ENCODE assay signal across 1 cellular context in the genomic region with DNA sequence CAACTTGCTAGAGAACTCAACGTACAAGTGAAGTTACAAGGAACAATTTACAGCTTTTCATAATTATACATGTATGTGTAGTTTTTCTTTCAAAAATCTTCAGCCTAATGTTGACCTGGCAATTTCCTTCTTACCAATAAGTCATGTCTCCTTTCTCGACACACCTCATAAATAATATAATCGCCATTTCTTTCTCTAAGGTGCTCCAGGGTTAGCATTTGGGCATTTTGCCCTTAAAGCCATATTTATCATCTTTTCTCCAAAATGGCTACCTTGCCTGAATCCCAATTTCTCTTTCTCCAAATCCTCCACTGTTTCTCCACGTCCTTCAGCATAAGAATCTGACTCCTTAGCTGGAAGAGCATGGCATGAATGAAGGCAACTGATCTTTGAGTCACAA.
TF ChIP-seq lines count a peak whose summit lies in the region.

No MANE protein-coding gene starts in this region.

TF ChIP-seq in SK-N-SH treated with all-trans-retinoic acid at 6 μM for 48 hours, 23 proteins besides CTCF, POLR2A, EP300 and RAD21 (continued from another document):
- TF ChIP-seq ZNF70 (CRISPR knock-in tag; IDR thresholded peaks at IDR 0.05) (no peak), ZC3H10 (CRISPR knock-in tag; IDR thresholded peaks at IDR 0.05) (no peak), TCF4 (CRISPR knock-in tag; IDR thresholded peaks at IDR 0.05; ENCODE audit: borderline replicate concordance) (no peak), OSR1 (CRISPR knock-in tag; IDR thresholded peaks at IDR 0.05) (no peak), GLIS3 (CRISPR knock-in tag; IDR thresholded peaks at IDR 0.05) (no peak), CSDC2 (CRISPR knock-in tag; IDR thresholded peaks at IDR 0.05) (no peak), ISL1 (CRISPR knock-in tag; IDR thresholded peaks at IDR 0.05) (no peak)
- TF ChIP-seq, protein P1, sequence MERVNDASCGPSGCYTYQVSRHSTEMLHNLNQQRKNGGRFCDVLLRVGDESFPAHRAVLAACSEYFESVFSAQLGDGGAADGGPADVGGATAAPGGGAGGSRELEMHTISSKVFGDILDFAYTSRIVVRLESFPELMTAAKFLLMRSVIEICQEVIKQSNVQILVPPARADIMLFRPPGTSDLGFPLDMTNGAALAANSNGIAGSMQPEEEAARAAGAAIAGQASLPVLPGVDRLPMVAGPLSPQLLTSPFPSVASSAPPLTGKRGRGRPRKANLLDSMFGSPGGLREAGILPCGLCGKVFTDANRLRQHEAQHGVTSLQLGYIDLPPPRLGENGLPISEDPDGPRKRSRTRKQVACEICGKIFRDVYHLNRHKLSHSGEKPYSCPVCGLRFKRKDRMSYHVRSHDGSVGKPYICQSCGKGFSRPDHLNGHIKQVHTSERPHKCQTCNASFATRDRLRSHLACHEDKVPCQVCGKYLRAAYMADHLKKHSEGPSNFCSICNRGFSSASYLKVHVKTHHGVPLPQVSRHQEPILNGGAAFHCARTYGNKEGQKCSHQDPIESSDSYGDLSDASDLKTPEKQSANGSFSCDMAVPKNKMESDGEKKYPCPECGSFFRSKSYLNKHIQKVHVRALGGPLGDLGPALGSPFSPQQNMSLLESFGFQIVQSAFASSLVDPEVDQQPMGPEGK (CRISPR knock-in tag; IDR thresholded peaks at IDR 0.05; ENCODE audit: borderline replicate concordance): no peak
- TF ChIP-seq, protein P2, sequence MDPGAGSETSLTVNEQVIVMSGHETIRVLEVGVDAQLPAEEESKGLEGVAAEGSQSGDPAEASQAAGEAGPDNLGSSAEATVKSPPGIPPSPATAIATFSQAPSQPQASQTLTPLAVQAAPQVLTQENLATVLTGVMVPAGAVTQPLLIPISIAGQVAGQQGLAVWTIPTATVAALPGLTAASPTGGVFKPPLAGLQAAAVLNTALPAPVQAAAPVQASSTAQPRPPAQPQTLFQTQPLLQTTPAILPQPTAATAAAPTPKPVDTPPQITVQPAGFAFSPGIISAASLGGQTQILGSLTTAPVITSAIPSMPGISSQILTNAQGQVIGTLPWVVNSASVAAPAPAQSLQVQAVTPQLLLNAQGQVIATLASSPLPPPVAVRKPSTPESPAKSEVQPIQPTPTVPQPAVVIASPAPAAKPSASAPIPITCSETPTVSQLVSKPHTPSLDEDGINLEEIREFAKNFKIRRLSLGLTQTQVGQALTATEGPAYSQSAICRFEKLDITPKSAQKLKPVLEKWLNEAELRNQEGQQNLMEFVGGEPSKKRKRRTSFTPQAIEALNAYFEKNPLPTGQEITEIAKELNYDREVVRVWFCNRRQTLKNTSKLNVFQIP (CRISPR knock-in tag; IDR thresholded peaks at IDR 0.05; ENCODE audit: borderline replicate concordance, low read depth): no peak
